ENCODE assay signal across 8 cellular contexts in the genomic region with DNA sequence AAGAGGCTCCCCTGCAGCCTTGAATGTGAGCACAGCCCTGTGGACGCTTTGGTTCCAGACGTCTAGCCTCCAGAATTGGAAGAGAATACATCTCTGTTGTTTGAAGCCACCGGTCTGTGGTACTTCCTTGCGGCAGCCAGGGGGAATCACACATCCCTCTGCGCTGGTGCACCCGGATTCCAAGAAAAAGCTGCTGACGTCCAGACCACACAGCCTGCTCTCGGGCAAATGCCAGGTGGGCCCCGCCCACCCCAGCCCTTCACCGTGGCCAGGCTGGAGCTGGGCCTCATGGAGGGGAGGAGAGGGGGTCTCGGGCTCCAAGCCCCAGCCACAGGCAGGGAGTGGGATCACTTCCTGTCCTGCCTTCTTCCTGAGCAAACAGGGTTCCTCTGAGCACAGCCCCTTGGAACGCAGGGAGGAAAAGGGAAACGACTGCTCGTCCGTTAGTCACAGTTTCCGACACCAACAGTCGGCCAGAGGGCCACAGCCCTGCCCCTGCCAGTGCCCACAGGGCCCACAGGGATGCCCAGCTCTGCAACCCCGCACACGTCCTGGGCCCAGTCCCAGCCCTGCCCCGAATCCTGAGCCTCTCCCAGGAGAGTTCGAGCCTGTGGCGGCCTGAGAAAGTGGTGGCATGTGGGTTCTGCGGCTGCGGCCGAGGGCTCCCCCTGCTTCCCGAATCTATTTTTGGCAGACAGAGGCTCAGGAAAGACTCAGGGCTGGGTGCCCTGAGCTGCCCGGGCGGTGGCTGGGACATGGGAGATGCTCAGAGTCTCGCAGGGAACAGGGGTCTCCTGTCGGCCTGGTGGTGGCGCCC.
A peak's percentile ranks its signal among the peaks of the same experiment; 100 is the strongest.
DNase-seq lines count a peak whose midpoint lies in the region; ATAC-seq and TF ChIP-seq lines count a peak whose summit lies in the region.

No MANE protein-coding gene starts in this region.

- H3K27me3 Mint-ChIP-seq in progenitor cell of endocrine pancreas, result no peaks in the 10 kb centered on the region

- H3K27ac Mint-ChIP-seq in progenitor cell of endocrine pancreas, result no peak overlapping the region

- DNase-seq in Ammon's horn (ENCODE audit: low spot score), result peak; percentile 67
- peak; percentile 94 for DNase-seq in fibroblast of the aortic adventitia (ENCODE audit: low read depth)
- DNase-seq in occipital lobe (lab: John Stamatoyannopoulos, UW), result peak; percentile 52
- no peak for DNase-seq in NCI-H1436 treated with DMSO at 0.1 percent for 48 hours (lab: John Stamatoyannopoulos, UW)
- DNase-seq in activated CD4-positive, alpha-beta T cell treated with anti-CD3 and anti-CD28 coated beads, Interleukin-2, amount 50 U/mL, for 1 hour, result no peak
- DNase-seq in progenitor cell of endocrine pancreas (ENCODE audit: low spot score, unreplicated experiment), result no peak

- ATAC-seq in SK-N-SH treated with all-trans-retinoic acid at 6 μM for 48 hours, result peak; percentile 74
- no peak for ATAC-seq in GM19463 (IDR thresholded peaks at IDR 0.05; ENCODE audit: unreplicated experiment)

- H3K36me3 Mint-ChIP-seq in progenitor cell of endocrine pancreas (ENCODE audit: insufficient read depth), result peaks cover 10% of the 10 kb centered on the region

- TF ChIP-seq CTCF in fibroblast of the aortic adventitia (IDR thresholded peaks at IDR 0.05; ENCODE audit: insufficient read depth, low read length) (peak; percentile 80), progenitor cell of endocrine pancreas (IDR thresholded peaks at IDR 0.05; ENCODE audit: unreplicated experiment) (no peak)

- no peaks in the 10 kb centered on the region for H3K4me1 Mint-ChIP-seq in progenitor cell of endocrine pancreas (ENCODE audit: low read depth)

- no peaks in the 10 kb centered on the region for H3K9me3 Mint-ChIP-seq in progenitor cell of endocrine pancreas (ENCODE audit: low read depth)

- H3K4me3 ChIP-seq in fibroblast of the aortic adventitia (ENCODE audit: low read depth, low read length), result no peak overlapping the region

- no peak overlapping the region for H3K4me3 Mint-ChIP-seq in progenitor cell of endocrine pancreas (ENCODE audit: low read depth)

TF ChIP-seq in SK-N-SH treated with all-trans-retinoic acid at 6 μM for 48 hours, 23 proteins besides CTCF, POLR2A, EP300 and RAD21:
- TF ChIP-seq GLIS3 (CRISPR knock-in tag; IDR thresholded peaks at IDR 0.05) (no peak), ZFP30 (CRISPR knock-in tag; IDR thresholded peaks at IDR 0.05) (no peak), TOX (CRISPR knock-in tag; IDR thresholded peaks at IDR 0.05; ENCODE audit: borderline replicate concordance) (no peak), ZNF70 (CRISPR knock-in tag; IDR thresholded peaks at IDR 0.05) (no peak), BACH2 (CRISPR knock-in tag; IDR thresholded peaks at IDR 0.05; ENCODE audit: borderline replicate concordance) (no peak), ZC3H10 (CRISPR knock-in tag; IDR thresholded peaks at IDR 0.05) (no peak), ZNF8 (CRISPR knock-in tag; IDR thresholded peaks at IDR 0.05) (no peak), CSDC2 (CRISPR knock-in tag; IDR thresholded peaks at IDR 0.05) (no peak), ISL1 (CRISPR knock-in tag; IDR thresholded peaks at IDR 0.05) (no peak)
- TF ChIP-seq, protein P1, sequence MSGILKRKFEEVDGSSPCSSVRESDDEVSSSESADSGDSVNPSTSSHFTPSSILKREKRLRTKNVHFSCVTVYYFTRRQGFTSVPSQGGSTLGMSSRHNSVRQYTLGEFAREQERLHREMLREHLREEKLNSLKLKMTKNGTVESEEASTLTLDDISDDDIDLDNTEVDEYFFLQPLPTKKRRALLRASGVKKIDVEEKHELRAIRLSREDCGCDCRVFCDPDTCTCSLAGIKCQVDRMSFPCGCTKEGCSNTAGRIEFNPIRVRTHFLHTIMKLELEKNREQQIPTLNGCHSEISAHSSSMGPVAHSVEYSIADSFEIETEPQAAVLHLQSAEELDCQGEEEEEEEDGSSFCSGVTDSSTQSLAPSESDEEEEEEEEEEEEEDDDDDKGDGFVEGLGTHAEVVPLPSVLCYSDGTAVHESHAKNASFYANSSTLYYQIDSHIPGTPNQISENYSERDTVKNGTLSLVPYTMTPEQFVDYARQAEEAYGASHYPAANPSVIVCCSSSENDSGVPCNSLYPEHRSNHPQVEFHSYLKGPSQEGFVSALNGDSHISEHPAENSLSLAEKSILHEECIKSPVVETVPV (CRISPR knock-in tag; IDR thresholded peaks at IDR 0.05), result no peak

Comparison
In these comparisons a context has a peak if more than half of its experiments do, and no peak if none do; other contexts are left out.
1. DNase-seq: peak in Ammon's horn (single experiment), fibroblast of the aortic adventitia (single experiment) and occipital lobe (single experiment); none in NCI-H1436 treated with DMSO at 0.1 percent for 48 hours (single experiment), activated CD4-positive, alpha-beta T cell treated with anti-CD3 and anti-CD28 coated beads, Interleukin-2, amount 50 U/mL, for 1 hour (single experiment) and progenitor cell of endocrine pancreas (single experiment).